In the genomic region with DNA sequence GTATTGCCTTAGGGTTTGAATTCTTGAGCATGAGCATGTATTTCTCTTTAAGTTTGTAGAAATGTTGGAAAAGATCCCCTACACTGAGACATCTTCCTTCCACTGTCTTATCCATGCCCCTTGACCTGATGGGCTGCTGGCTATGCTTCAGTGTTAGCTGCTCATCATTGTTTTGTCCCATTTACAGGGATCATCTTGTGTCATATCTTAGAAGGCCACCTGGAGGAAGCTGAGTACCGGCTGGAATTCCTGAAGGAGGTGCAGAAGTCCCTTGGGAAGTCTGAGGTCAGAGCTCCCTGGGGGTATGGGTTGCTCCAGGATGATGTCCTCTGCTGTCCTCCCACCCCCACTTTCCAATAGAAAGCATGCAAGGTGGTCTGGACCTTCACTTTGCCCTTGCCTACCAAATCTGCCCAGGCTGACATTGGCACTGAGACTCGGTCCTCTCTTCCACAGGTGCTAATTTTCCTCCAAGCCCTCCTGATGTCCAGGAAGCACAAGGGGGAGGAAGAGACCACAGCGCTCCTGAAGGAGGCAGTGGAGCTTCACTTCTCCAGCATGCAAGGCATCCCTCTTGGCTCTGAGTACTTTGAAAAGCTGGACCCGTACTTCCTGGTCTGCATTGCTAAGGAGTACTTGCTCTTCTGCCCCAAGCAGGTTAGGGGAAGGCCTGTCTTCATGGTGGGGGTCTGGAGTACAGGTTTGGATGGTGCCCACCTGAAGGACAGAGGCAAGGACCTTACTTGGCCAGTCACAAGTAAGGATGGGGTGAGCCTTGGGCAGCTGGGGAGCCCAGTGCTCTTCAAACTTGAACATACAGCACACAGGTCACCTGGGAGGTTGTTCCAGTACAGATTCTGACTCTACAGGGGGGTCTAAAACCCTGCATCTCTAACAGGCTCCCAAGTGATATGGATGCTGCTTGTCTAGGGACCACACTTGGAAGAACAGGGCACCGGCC, we compare ENCODE assay signal across 11 cellular contexts. TPM values are rescaled to one million over a fixed set of nuclear protein-coding genes. Genes with fewer than 3 reads are reported as not detected.
DNase-seq lines count a peak whose midpoint lies in the region; ATAC-seq, FAIRE-seq and TF ChIP-seq lines count a peak whose summit lies in the region.
"Had no signal": no experiment of that assay in that cellular context is flagged by ENCODE, and none has a peak within 500 bp of the region (broad histone marks: within the 10 kb centered on the region; RNA-seq: fewer than 3 reads in every experiment).

No MANE protein-coding gene starts in this region.

- FAIRE-seq in GM19239 (lab: Jason Lieb, UNC): no peak

- peaks cover 24 to 33% (median 25%) of the 10 kb centered on the region in 3 donors for H3K4me1 Mint-ChIP-seq in T-cell

- H3K4me3 Mint-ChIP-seq in T-cell: no peak overlapping the region

- CTCF ChIA-PET in T-cell (lab: Charles Lee): interaction anchor here (0.6 to 4.3 kb wide), 4 partner anchors 50 to 164 kb away, joined by 4 to 36 read pairs (median 11); no protein-coding TSS in a partner anchor

- ATAC-seq in left colon (peak; percentile 90), T-cell (replicated peaks in 1 of 4) (no peak)

- peak; percentile 32 for DNase-seq in SIG-M5 treated with dmso at 0.1 percent for 504 hours (lab: John Stamatoyannopoulos, UW; ENCODE audit: unreplicated experiment)
- no peak for DNase-seq in SIG-M5 (lab: John Stamatoyannopoulos, UW)
- no peak for DNase-seq in brain microvascular endothelial cell
- DNase-seq in left colon: peak in 1 of 2 donors; percentile 58
- peak; percentile 62 for DNase-seq in ureter (ENCODE audit: low spot score)
- DNase-seq in NCI-H345 treated with DMSO at 0.1 percent for 48 hours (lab: John Stamatoyannopoulos, UW; ENCODE audit: unreplicated experiment): no peak
- DNase-seq in GM19239 (ENCODE audit: insufficient read length, low spot score): no peak
- no peak for DNase-seq in T-cell
- DNase-seq: COR-L47, cortex of kidney had no signal

- intact Hi-C loops in left colon (cut with DNase I, micrococcal nuclease): loop anchor here in 1 of 2 donors (5.0 kb wide), 1 partner anchor 167 kb away; no protein-coding TSS in a partner anchor

- H3K27ac ChIP-seq in brain microvascular endothelial cell: no peak overlapping the region

- TF ChIP-seq CTCF in brain microvascular endothelial cell (IDR thresholded peaks at IDR 0.05; ENCODE audit: low read depth, low read length, missing control alignments): peak; percentile 71

- no peak overlapping the region for H3K27ac Mint-ChIP-seq in T-cell

- H3K27me3 Mint-ChIP-seq in T-cell: no peaks in the 10 kb centered on the region
- H3K27me3 Mint-ChIP-seq: IgD-negative memory B cell had no signal

- H3K27me3 ChIP-seq in brain microvascular endothelial cell (replicated peaks): no peaks in the 10 kb centered on the region

- H3K36me3 Mint-ChIP-seq in T-cell: peaks cover 4% of the 10 kb centered on the region
- H3K36me3 Mint-ChIP-seq: IgD-negative memory B cell had no signal

- in situ Hi-C loops in brain microvascular endothelial cell (cut with HindIII; ENCODE audit: low pct_ligation_motif_present, low sequenced_read_pairs): loop anchor here (25.0 kb wide), 1 partner anchor 162 kb away; a partner anchor contains a TSS

- H3K4me3 ChIP-seq in brain microvascular endothelial cell (ENCODE audit: low read depth, low read length): no peak overlapping the region

- H3K9me3 Mint-ChIP-seq in T-cell: no peaks in the 10 kb centered on the region
- H3K9me3 Mint-ChIP-seq: IgD-negative memory B cell had no signal

- H3K36me3 ChIP-seq in brain microvascular endothelial cell (replicated peaks): no peaks in the 10 kb centered on the region

- POLR2A ChIA-PET in T-cell (lab: Charles Lee): no interaction called here

RNA-seq across cellular contexts. Expression of a gene that starts 17.7 kb away (rescaled TPM):
- total RNA-seq in left colon (1 to 10 TPM; 4.5 to 8.3 TPM), ureter (19.7 TPM), T-cell (10 to 100 TPM in 1 of 5 donors, 1 to 10 TPM in 4; 3.5 to 12.4 (median 5.4) TPM)

RNA-seq across cellular contexts. Expression of a gene that starts 17.7 kb away (rescaled TPM):
- total RNA-seq in left colon (100 to 1,000 TPM in 1 of 2 donors, 10 to 100 TPM in 1; 86.8 to 106 TPM), ureter (92.2 TPM), T-cell (10 to 100 TPM; 26.7 to 55.5 (median 41.5) TPM)

RNA-seq across cellular contexts. Expression of a gene that starts 28.2 kb away (rescaled TPM):
- total RNA-seq in left colon (10 to 100 TPM; 19.2 to 33.7 TPM), ureter (32.1 TPM), T-cell (100 to 1,000 TPM in 2 of 5 donors, 10 to 100 TPM in 3; 19.5 to 302 (median 25.0) TPM)

Comparison
In these comparisons a context has a peak if more than half of its experiments do, and no peak if none do; other contexts are left out.
1. DNase-seq: peak in SIG-M5 treated with dmso at 0.1 percent for 504 hours (single experiment) and ureter (single experiment); none in SIG-M5 (single experiment), brain microvascular endothelial cell (single experiment), NCI-H345 treated with DMSO at 0.1 percent for 48 hours (single experiment), GM19239 (single experiment) and T-cell (0 of 34).